ENCODE assay signal across 30 cellular contexts in the genomic region with DNA sequence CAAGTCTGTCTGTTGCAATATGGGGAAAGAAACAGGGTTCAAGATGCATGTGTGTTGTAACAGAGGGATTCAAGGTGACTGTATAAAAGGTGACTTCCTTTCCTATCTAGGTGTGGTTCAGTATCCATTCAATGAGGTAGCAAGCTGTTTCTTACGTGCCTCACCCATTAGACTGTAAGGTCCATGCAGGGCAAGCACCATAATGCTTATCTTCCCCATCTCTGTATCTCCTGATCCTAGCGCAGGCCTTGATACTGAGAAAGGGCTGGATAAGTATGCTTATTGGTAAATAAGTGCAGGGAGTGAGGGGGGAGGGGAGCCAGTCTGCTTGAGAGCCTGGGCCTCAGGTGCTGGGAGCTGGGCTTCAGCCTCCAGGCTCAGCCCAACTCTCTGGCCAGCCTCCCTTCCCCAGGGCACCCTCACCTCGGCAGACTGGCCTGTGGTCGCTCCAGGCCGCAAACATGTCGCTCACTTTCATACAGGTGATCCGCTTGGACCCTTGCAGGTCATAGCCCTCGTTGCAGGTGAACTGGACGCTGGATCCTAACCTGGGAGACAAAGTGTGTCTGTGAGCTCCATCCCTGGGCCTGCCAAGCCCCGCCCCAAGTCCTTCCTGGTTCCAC. TPM values are rescaled to one million over a fixed set of nuclear protein-coding genes. Genes with fewer than 3 reads are reported as not detected.
"Had no signal": no experiment of that assay in that cellular context is flagged by ENCODE, and none has a peak within 500 bp of the region (broad histone marks: within the 10 kb centered on the region; RNA-seq: fewer than 3 reads in every experiment).

No MANE protein-coding gene starts in this region.

- H3K9me3 ChIP-seq: left ventricle myocardium inferior, mucosa of descending colon, pancreas, psoas muscle, right lobe of liver, stomach, testis, thyroid gland, transverse colon, upper lobe of left lung had no signal

- DNase-seq: hypothalamus; immature natural killer cell; left ventricle myocardium inferior; midbrain; mucosa of descending colon; naive thymus-derived CD8-positive, alpha-beta T cell; nucleus accumbens; pancreas; posterior cingulate gyrus; psoas muscle; right lobe of liver; stimulated activated CD4-positive, alpha-beta T cell treated with anti-CD3 and anti-CD28 coated beads, Interleukin-15, amount 100 ng/mL, for 24 hours; stimulated activated CD4-positive, alpha-beta T cell treated with anti-CD3 and anti-CD28 coated beads, Interleukin-2, amount 100 ng/mL, for 24 hours; stimulated activated CD4-positive, alpha-beta T cell treated with anti-CD3 and anti-CD28 coated beads, Interleukin-4, amount 100 ng/mL, for 1 hour; stimulated activated naive B cell treated with anti-CD40 and anti-IgM and Interleukin-4, amounts not matched to agents 10 μg/mL and 1 μg/mL and 100 μg/mL, for 72 hours; stimulated activated naive CD8-positive, alpha-beta T cell treated with anti-CD3 and anti-CD28 coated beads, Interleukin-15, Interleukin-2, amounts not matched to agents 100 U/mL and 50 U/mL, for 24 hours; stomach; testis; thyroid gland; transverse colon had no signal

- H3K4me3 ChIP-seq: left ventricle myocardium inferior, mucosa of descending colon, pancreas, psoas muscle, right lobe of liver, smooth muscle cell, stomach, testis, thyroid gland, transverse colon, upper lobe of left lung had no signal

- H3K27ac ChIP-seq: left ventricle myocardium inferior, pancreas, psoas muscle, right lobe of liver, stomach, testis, thyroid gland, transverse colon, upper lobe of left lung had no signal

- H3K27me3 ChIP-seq: pancreas, right lobe of liver, testis, thyroid gland, upper lobe of left lung had no signal

- H3K36me3 ChIP-seq: left ventricle myocardium inferior, pancreas, right lobe of liver, stomach, thyroid gland, transverse colon, upper lobe of left lung had no signal

- H3K4me2 ChIP-seq: smooth muscle cell had no signal

- H3K4me1 ChIP-seq: left ventricle myocardium inferior, pancreas, psoas muscle, right lobe of liver, stomach, testis, thyroid gland, transverse colon had no signal

- ATAC-seq: mucosa of descending colon; naive thymus-derived CD8-positive, alpha-beta T cell; pancreas; psoas muscle; right lobe of liver; stimulated activated naive B cell treated with anti-CD40 and anti-IgM and Interleukin-4, amounts not matched to agents 10 μg/mL and 1 μg/mL and 100 μg/mL, for 72 hours; stimulated activated naive CD8-positive, alpha-beta T cell treated with anti-CD3 and anti-CD28 coated beads, Interleukin-15, Interleukin-2, amounts not matched to agents 100 U/mL and 50 U/mL, for 24 hours had no signal

RNA-seq across cellular contexts. Expression of gene HMGB4, which starts 44.5 kb away (rescaled TPM):
- total RNA-seq: kidney epithelial cell; left ventricle myocardium inferior; lower leg skin; lung microvascular endothelial cell; mesenteric fat pad; mucosa of descending colon; naive thymus-derived CD8-positive, alpha-beta T cell; neural crest cell; osteoblast; pancreas; psoas muscle; right lobe of liver; skeletal muscle tissue; smooth muscle cell; stomach; transverse colon; upper lobe of left lung; urinary bladder had no signal
- polyA plus RNA-seq: immature natural killer cell; naive thymus-derived CD8-positive, alpha-beta T cell; pancreas; psoas muscle; smooth muscle cell; stomach; urinary bladder had no signal
